In the genomic region with DNA sequence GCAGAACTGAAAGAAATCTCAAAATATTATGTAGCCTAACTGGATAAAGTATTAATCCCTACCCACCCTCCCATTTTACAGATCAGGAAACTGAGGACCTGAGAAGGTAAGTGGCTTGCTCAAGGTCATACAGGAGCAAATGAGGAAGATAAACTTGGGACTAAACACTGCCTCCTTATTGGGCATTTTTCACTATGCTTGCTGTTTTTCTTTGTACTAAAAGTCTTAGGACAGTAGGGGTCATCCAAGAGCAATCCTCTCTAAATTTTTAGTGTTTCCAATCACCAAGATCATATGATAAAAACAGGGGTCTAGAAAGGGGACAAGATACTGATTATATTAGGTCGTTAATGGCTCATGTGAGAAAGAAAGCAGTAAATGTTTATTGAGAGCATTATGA, we compare ENCODE assay signal across 11 cellular contexts.
DNase-seq lines count a peak whose midpoint lies in the region; ATAC-seq, FAIRE-seq and TF ChIP-seq lines count a peak whose summit lies in the region.
"Had no signal": no experiment of that assay in that cellular context is flagged by ENCODE, and none has a peak within 500 bp of the region (broad histone marks: within the 10 kb centered on the region; RNA-seq: fewer than 3 reads in every experiment).

No MANE protein-coding gene starts in this region.

- FAIRE-seq in D721Med (lab: Jason Lieb, UNC), result peak; percentile 77
- FAIRE-seq in HepG2 (lab: Jason Lieb, UNC), result no peak

- no peaks in the 10 kb centered on the region for H3K4me1 Mint-ChIP-seq in activated T-cell treated with anti-CD3 and anti-CD28 coated beads, Interleukin-2, amount 50 U/mL, for 24 hours (ENCODE audit: low read depth)
- H3K4me1 Mint-ChIP-seq: IgD-negative memory B cell had no signal

- no peak for TF ChIP-seq RAD21 in HepG2 (CRISPR knock-in tag; IDR thresholded peaks at IDR 0.05)

- ATAC-seq in HG02885 (IDR thresholded peaks at IDR 0.05; ENCODE audit: poor library complexity, unreplicated experiment), result peak; percentile 36
- ATAC-seq in HepG2, result no peak
- no peak for ATAC-seq in GM18873 (IDR thresholded peaks at IDR 0.05; ENCODE audit: low FRiP score, unreplicated experiment)
- no peak for ATAC-seq in GM21515 (IDR thresholded peaks at IDR 0.05; ENCODE audit: unreplicated experiment)
- ATAC-seq in HG02973 (IDR thresholded peaks at IDR 0.05; ENCODE audit: unreplicated experiment), result no peak

- no peak overlapping the region for H2AFZ ChIP-seq in HepG2 (ENCODE audit: low read length)

- TF ChIP-seq POLR2A in HepG2 (IDR thresholded peaks at IDR 0.05; ENCODE audit: insufficient read depth in 1 of 2, low read depth in 2 of 2, low read length in 2 of 2), result no peak

- no peaks in the 10 kb centered on the region for H4K20me1 ChIP-seq in HepG2 (ENCODE audit: insufficient read depth, low read length)

- H3K27ac ChIP-seq in VCaP, result no peak overlapping the region
- H3K27ac ChIP-seq in HepG2 (ENCODE audit: extremely low read length, insufficient read depth, low read length), result no peak overlapping the region
- H3K27ac ChIP-seq: SJSA1 had no signal

- CTCF ChIA-PET in HepG2 (lab: Yijun Ruan, JAX; ENCODE audit: low intra/inter-chr PET ratio, low total read pairs), result no interaction called here

- peaks cover 0 to 6% of the 10 kb centered on the region in 2 experiments; a peak in 1 of 5 replicates for H3K27me3 ChIP-seq in HepG2 (ENCODE audit: control insufficient read depth in 1 of 2, insufficient read depth in 2 of 2, low read length in 2 of 2)

- H3K4me3 ChIP-seq in HepG2 (replicated peaks in 1 of 3; ENCODE audit: insufficient read depth in 1 of 3, low read depth in 2 of 3, low read length in 3 of 3), result no peak overlapping the region
- H3K4me3 ChIP-seq: HAP-1, SJSA1 had no signal

- TF ChIP-seq EP300 in HepG2 (IDR thresholded peaks at IDR 0.05; ENCODE audit: low read depth in 2 of 2, low read length in 2 of 2) (no peak), HepG2 (CRISPR knock-in tag; IDR thresholded peaks at IDR 0.05; ENCODE audit: borderline replicate concordance) (no peak)

- POLR2A ChIA-PET in HepG2 (lab: Yijun Ruan, JAX), result no interaction called here

- intact Hi-C loops in HepG2 (cut with micrococcal nuclease; ENCODE audit: unreplicated experiment), result loop anchor here (1.0 to 10.0 kb wide), 3 partner anchors 66 to 497 kb away; no protein-coding TSS in a partner anchor

- H3K4me2 ChIP-seq in HepG2 (ENCODE audit: low read depth, low read length), result no peak overlapping the region

- H3K4me3 Mint-ChIP-seq in activated T-cell treated with anti-CD3 and anti-CD28 coated beads, Interleukin-2, amount 50 U/mL, for 24 hours, result no peak overlapping the region
- H3K4me3 Mint-ChIP-seq: IgD-negative memory B cell had no signal

- in situ Hi-C loops in HepG2 (cut with HindIII; ENCODE audit: extremely low pct_ligation_motif_present, low pct_unique_long_range_greater_than_20kb), result no loop called here

- no peaks in the 10 kb centered on the region for H3K4me1 ChIP-seq in HepG2 (ENCODE audit: insufficient read depth, low read length)
- H3K4me1 ChIP-seq: HAP-1, SJSA1 had no signal

- H3K9ac ChIP-seq in HepG2 (ENCODE audit: insufficient read depth, low read depth, low read length), result no peak overlapping the region

- WGBS in HepG2 (ENCODE audit: low lambda C conversion rate), result 0% methylated on average over 1 of the region's 1 CpG

- TF ChIP-seq CTCF in D721Med (IDR thresholded peaks at IDR 0.05; ENCODE audit: insufficient read depth, missing control alignments) (peak; percentile 68), VCaP (conservative IDR thresholded peaks at IDR 0.05) (peak; percentile 74), HepG2 (CRISPR knock-in tag; IDR thresholded peaks at IDR 0.05) (peak; percentile 38)

- no TSS peak for BruUV-seq in HepG2 (replicated peaks; lab: Mats Ljungman, UMichigan)

- DNase-seq in D721Med (ENCODE audit: insufficient read length, low spot score), result no peak
- DNase-seq in HepG2 (ENCODE audit: low spot score), result peak; percentile 9
- no peak for DNase-seq in activated T-cell treated with anti-CD3 and anti-CD28 coated beads, Interleukin-2, amount 50 U/mL, for 24 hours

- H3K79me2 ChIP-seq in HepG2 (ENCODE audit: insufficient read depth, low read length), result no peaks in the 10 kb centered on the region

- H3K36me3 ChIP-seq in HepG2 (replicated peaks in 1 of 2; ENCODE audit: control insufficient read depth in 1 of 2, insufficient read depth in 2 of 2, low read length in 2 of 2), result no peaks in the 10 kb centered on the region
- H3K36me3 ChIP-seq: HAP-1, SJSA1 had no signal

- H3K9me3 ChIP-seq in HepG2 (ENCODE audit: low read length), result no peaks in the 10 kb centered on the region
- H3K9me3 ChIP-seq: HAP-1, SJSA1 had no signal

- H3K27ac Mint-ChIP-seq in activated T-cell treated with anti-CD3 and anti-CD28 coated beads, Interleukin-2, amount 50 U/mL, for 24 hours, result no peak overlapping the region
- H3K27ac Mint-ChIP-seq: IgD-negative memory B cell had no signal

- no peaks in the 10 kb centered on the region for H3K36me3 Mint-ChIP-seq in activated T-cell treated with anti-CD3 and anti-CD28 coated beads, Interleukin-2, amount 50 U/mL, for 24 hours (ENCODE audit: low read depth)
- H3K36me3 Mint-ChIP-seq: IgD-negative memory B cell had no signal

- no peaks in the 10 kb centered on the region for H3K27me3 Mint-ChIP-seq in activated T-cell treated with anti-CD3 and anti-CD28 coated beads, Interleukin-2, amount 50 U/mL, for 24 hours

- no peaks in the 10 kb centered on the region for H3K9me3 Mint-ChIP-seq in activated T-cell treated with anti-CD3 and anti-CD28 coated beads, Interleukin-2, amount 50 U/mL, for 24 hours
- H3K9me3 Mint-ChIP-seq: IgD-negative memory B cell had no signal

TF ChIP-seq in HepG2, 621 proteins besides CTCF, POLR2A, EP300 and RAD21:
- TF ChIP-seq ZFP36L1 (CRISPR knock-in tag; IDR thresholded peaks at IDR 0.05) (no peak), ARID2 (CRISPR knock-in tag; IDR thresholded peaks at IDR 0.05; ENCODE audit: borderline replicate concordance) (no peak), STAG1 (CRISPR knock-in tag; IDR thresholded peaks at IDR 0.05) (peak; percentile 34; the same call in 1 of the 2 replicates), ZBTB21 (CRISPR knock-in tag; IDR thresholded peaks at IDR 0.05) (no peak), MEF2D (CRISPR knock-in tag; IDR thresholded peaks at IDR 0.05) (no peak), MBNL3 (CRISPR knock-in tag; conservative IDR thresholded peaks at IDR 0.05) (no peak), MXI1 (IDR thresholded peaks at IDR 0.05; ENCODE audit: borderline replicate concordance, low read depth, low read length) (no peak), ZNF281 (CRISPR knock-in tag; IDR thresholded peaks at IDR 0.05; ENCODE audit: borderline replicate concordance) (no peak), MAFK (conservative IDR thresholded peaks at IDR 0.05 in 1 of 2, IDR thresholded peaks at IDR 0.05 in 1 of 2; ENCODE audit: low read length in 2 of 2) (0 out of 4 replicates have a peak, but pooled peaks of 1 of the 2 experiments have one; percentile 3)
- TF ChIP-seq, protein P1, sequence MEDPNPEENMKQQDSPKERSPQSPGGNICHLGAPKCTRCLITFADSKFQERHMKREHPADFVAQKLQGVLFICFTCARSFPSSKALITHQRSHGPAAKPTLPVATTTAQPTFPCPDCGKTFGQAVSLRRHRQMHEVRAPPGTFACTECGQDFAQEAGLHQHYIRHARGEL (CRISPR knock-in tag; IDR thresholded peaks at IDR 0.05), result no peak
